Comparison of ENCODE assay signal across 1 cellular context in the genomic region with DNA sequence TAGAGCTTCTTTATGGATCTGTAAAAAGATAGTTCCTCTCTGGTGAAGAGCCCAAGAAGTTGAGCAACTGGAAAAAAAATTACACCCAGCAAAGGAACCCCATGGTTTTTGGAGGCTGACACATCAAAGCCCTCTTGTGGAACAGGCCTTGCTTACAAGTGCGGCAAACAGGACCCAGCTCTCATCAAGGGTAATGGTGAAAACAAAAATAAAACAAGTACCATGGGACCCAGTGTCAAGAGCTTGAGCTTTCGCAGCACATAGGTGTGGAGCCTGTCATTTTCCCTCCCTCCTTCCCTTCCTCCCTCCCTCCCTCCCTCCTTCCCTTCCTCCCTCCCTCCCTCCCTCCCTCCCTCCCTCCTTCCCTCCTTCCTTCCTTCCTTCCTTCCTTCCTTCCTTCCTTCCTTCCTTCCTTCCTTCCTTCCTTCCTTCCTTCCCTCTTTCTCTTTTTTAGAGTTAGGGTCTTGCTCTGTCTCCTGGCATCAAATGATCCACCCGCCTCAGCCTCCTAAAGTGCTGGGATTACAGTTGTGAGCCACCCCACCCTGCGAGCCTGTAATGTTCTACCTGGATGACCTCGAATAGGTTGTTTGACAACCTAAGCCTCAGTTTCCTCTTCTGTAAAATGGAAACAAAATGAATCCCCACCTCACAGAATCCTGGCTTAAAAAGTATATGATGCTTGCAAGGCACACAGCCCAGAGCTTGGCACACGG.
TF ChIP-seq lines count a peak whose summit lies in the region.

No MANE protein-coding gene starts in this region.

TF ChIP-seq in HepG2, 621 proteins besides CTCF, POLR2A, EP300 and RAD21:
- TF ChIP-seq, protein P1, sequence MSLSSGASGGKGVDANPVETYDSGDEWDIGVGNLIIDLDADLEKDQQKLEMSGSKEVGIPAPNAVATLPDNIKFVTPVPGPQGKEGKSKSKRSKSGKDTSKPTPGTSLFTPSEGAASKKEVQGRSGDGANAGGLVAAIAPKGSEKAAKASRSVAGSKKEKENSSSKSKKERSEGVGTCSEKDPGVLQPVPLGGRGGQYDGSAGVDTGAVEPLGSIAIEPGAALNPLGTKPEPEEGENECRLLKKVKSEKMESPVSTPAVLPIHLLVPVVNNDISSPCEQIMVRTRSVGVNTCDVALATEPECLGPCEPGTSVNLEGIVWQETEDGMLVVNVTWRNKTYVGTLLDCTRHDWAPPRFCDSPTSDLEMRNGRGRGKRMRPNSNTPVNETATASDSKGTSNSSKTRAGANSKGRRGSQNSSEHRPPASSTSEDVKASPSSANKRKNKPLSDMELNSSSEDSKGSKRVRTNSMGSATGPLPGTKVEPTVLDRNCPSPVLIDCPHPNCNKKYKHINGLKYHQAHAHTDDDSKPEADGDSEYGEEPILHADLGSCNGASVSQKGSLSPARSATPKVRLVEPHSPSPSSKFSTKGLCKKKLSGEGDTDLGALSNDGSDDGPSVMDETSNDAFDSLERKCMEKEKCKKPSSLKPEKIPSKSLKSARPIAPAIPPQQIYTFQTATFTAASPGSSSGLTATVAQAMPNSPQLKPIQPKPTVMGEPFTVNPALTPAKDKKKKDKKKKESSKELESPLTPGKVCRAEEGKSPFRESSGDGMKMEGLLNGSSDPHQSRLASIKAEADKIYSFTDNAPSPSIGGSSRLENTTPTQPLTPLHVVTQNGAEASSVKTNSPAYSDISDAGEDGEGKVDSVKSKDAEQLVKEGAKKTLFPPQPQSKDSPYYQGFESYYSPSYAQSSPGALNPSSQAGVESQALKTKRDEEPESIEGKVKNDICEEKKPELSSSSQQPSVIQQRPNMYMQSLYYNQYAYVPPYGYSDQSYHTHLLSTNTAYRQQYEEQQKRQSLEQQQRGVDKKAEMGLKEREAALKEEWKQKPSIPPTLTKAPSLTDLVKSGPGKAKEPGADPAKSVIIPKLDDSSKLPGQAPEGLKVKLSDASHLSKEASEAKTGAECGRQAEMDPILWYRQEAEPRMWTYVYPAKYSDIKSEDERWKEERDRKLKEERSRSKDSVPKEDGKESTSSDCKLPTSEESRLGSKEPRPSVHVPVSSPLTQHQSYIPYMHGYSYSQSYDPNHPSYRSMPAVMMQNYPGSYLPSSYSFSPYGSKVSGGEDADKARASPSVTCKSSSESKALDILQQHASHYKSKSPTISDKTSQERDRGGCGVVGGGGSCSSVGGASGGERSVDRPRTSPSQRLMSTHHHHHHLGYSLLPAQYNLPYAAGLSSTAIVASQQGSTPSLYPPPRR (CRISPR knock-in tag; IDR thresholded peaks at IDR 0.05; ENCODE audit: borderline replicate concordance), result no peak
- peak; percentile 90 for TF ChIP-seq HNRNPK (IDR thresholded peaks at IDR 0.05; ENCODE audit: low read depth, low read length, poor library complexity, severe bottlenecking)
- no peak for TF ChIP-seq ZIK1 (CRISPR knock-in tag; IDR thresholded peaks at IDR 0.05; ENCODE audit: borderline replicate concordance, low read depth)
- peak; percentile 57 for TF ChIP-seq PCBP2 (optimal IDR thresholded peaks at IDR 0.05; ENCODE audit: low read depth, low read length, poor library complexity, severe bottlenecking)
- no peak for TF ChIP-seq POLR2AphosphoS5 (IDR thresholded peaks at IDR 0.05; ENCODE audit: low read depth, low read length)
- no peak for TF ChIP-seq TARDBP (CRISPR knock-in tag; IDR thresholded peaks at IDR 0.05)
- TF ChIP-seq SRY (CRISPR knock-in tag; IDR thresholded peaks at IDR 0.05), result no peak
- TF ChIP-seq MED8 (CRISPR knock-in tag; IDR thresholded peaks at IDR 0.05; ENCODE audit: insufficient replicate concordance), result no peak
- 0 out of 2 replicates have a peak, but pooled peaks have one; percentile 69 for TF ChIP-seq PCBP1 (IDR thresholded peaks at IDR 0.05; ENCODE audit: borderline replicate concordance, low read depth, low read length)
